12 cellular contexts compared by ENCODE assay signal in the genomic region with DNA sequence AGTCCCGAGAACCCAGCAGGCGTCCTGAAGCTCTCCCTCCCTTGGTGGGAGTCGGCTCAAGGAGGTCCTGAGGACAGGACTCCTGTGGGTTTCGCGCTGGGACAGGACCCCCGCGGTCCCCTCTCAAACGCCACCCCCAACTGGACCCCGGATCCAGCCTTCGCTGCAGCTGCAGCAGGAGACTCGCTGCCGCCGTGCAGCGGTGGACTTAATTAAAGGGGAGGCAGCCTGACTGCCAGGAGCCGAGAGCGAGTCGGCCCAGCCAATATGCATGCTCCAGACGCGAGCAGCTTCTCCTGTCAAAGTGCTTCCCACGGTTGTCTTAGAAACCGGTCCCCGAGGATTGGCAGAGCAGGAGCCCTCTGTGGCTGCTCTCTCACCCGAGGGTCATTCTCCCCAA.
A peak's percentile ranks its signal among the peaks of the same experiment; 100 is the strongest.
DNase-seq lines count a peak whose midpoint lies in the region; ATAC-seq and TF ChIP-seq lines count a peak whose summit lies in the region.
"Had no signal": no experiment of that assay in that cellular context is flagged by ENCODE, and none has a peak within 500 bp of the region (broad histone marks: within the 10 kb centered on the region; RNA-seq: fewer than 3 reads in every experiment).

No MANE protein-coding gene starts in this region.

- DNase-seq in AG10803 (ENCODE audit: low read depth) (peak; percentile 10), G401 (ENCODE audit: low spot score) (peak; percentile 3), WERI-Rb-1 (peak; percentile 10), islet precursor cell (peak; percentile 51), RKO (ENCODE audit: low spot score) (no peak), natural killer cell (no peak), T-helper 17 cell (no peak)
- DNase-seq: activated CD4-positive, alpha-beta T cell treated with anti-CD3 and anti-CD28 coated beads, Interleukin-2, amount 10 ng/mL, durations not matched to agents 7 days and 5 days had no signal

- H3K9me3 ChIP-seq in WERI-Rb-1 (ENCODE audit: severe bottlenecking) (no peaks in the 10 kb centered on the region), T-helper 17 cell (ENCODE audit: control insufficient read depth, low read length, poor library complexity, severe bottlenecking) (no peaks in the 10 kb centered on the region)
- H3K9me3 ChIP-seq: right atrium auricular region had no signal

- H3K27me3 Mint-ChIP-seq in natural killer cell (ENCODE audit: low read depth in 2 of 2) (peaks cover 0 to 5% of the 10 kb centered on the region in 2 donors), T-helper 17 cell (no peaks in the 10 kb centered on the region)
- H3K27me3 Mint-ChIP-seq: activated CD4-positive, alpha-beta T cell treated with anti-CD3 and anti-CD28 coated beads, Interleukin-2, amount 10 ng/mL, durations not matched to agents 7 days and 5 days; CD8-positive, alpha-beta memory T cell had no signal

- peaks cover 22% of the 10 kb centered on the region for H3K27me3 ChIP-seq in WERI-Rb-1 (ENCODE audit: insufficient read depth, low read depth, severe bottlenecking)
- H3K27me3 ChIP-seq: right atrium auricular region had no signal

- intact Hi-C loops in natural killer cell (cut with micrococcal nuclease): no loop called here

- no peak overlapping the region for H3K27ac ChIP-seq in WERI-Rb-1
- H3K27ac ChIP-seq: epithelial cell of prostate, right atrium auricular region had no signal

- H3K27ac Mint-ChIP-seq in natural killer cell (no peak overlapping the region), T-helper 17 cell (no peak overlapping the region)
- H3K27ac Mint-ChIP-seq: activated CD4-positive, alpha-beta T cell treated with anti-CD3 and anti-CD28 coated beads, Interleukin-2, amount 10 ng/mL, durations not matched to agents 7 days and 5 days; CD8-positive, alpha-beta memory T cell had no signal

- H3K36me3 Mint-ChIP-seq in natural killer cell (no peaks in the 10 kb centered on the region), T-helper 17 cell (ENCODE audit: low read depth) (peaks cover under 1% of the 10 kb centered on the region)
- H3K36me3 Mint-ChIP-seq: CD8-positive, alpha-beta memory T cell had no signal

- no peak overlapping the region; the same call in 1 of the 2 replicates for H3K4me3 ChIP-seq in AG10803 (ENCODE audit: low read length)
- H3K4me3 ChIP-seq in WERI-Rb-1 (ENCODE audit: low read depth, low read length): no peak overlapping the region
- H3K4me3 ChIP-seq: right atrium auricular region had no signal

- no peaks in the 10 kb centered on the region for H3K4me1 Mint-ChIP-seq in natural killer cell
- no peaks in the 10 kb centered on the region for H3K4me1 Mint-ChIP-seq in T-helper 17 cell

- no peaks in the 10 kb centered on the region for H3K36me3 ChIP-seq in WERI-Rb-1
- H3K36me3 ChIP-seq: right atrium auricular region had no signal

- TF ChIP-seq CTCF in AG10803 (conservative IDR thresholded peaks at IDR 0.05; ENCODE audit: low read length) (no peak; the same call in 1 of the 2 replicates), WERI-Rb-1 (IDR thresholded peaks at IDR 0.05; ENCODE audit: low read depth, low read length) (no peak), natural killer cell (IDR thresholded peaks at IDR 0.05) (no peak)

- no peak for ATAC-seq in HG03039 (IDR thresholded peaks at IDR 0.05; ENCODE audit: unreplicated experiment)
- no peak for ATAC-seq in natural killer cell
- no peak for ATAC-seq in T-helper 17 cell

- no peak overlapping the region for H3K4me3 Mint-ChIP-seq in natural killer cell
- no peak overlapping the region for H3K4me3 Mint-ChIP-seq in T-helper 17 cell
- H3K4me3 Mint-ChIP-seq: activated CD4-positive, alpha-beta T cell treated with anti-CD3 and anti-CD28 coated beads, Interleukin-2, amount 10 ng/mL, durations not matched to agents 7 days and 5 days had no signal

- peaks cover 4 to 6% of the 10 kb centered on the region in 2 donors for H3K9me3 Mint-ChIP-seq in natural killer cell
- H3K9me3 Mint-ChIP-seq: CD8-positive, alpha-beta memory T cell had no signal

- in situ Hi-C loops in G401 (cut with HindIII; ENCODE audit: low sequenced_read_pairs): no loop called here

Comparison
In these comparisons a context has a peak if more than half of its experiments do, and no peak if none do; other contexts are left out.
1. DNase-seq: peak in AG10803 (single experiment), G401 (single experiment), WERI-Rb-1 (single experiment) and islet precursor cell (single experiment); none in RKO (single experiment), natural killer cell (single experiment) and T-helper 17 cell (0 of 3).